13 cellular contexts compared by ENCODE assay signal in genomic region chr19:47330466-47330869, GRCh38. TPM values are rescaled to one million over a fixed set of nuclear protein-coding genes. Genes with fewer than 3 reads are reported as not detected.
DNase-seq lines count a peak whose midpoint lies in the region; ATAC-seq and TF ChIP-seq lines count a peak whose summit lies in the region.
"Had no signal": no experiment of that assay in that cellular context is flagged by ENCODE, and none has a peak within 500 bp of the region (broad histone marks: within the 10 kb centered on the region; RNA-seq: fewer than 3 reads in every experiment).

No MANE protein-coding gene starts in this region.

- H3K27ac ChIP-seq in GM23338 (ENCODE audit: low read depth) (no peak overlapping the region), left ventricle myocardium inferior (replicated peaks) (peak overlapping the region; percentile 67)

- H3K4me2 ChIP-seq in GM23338: no peak overlapping the region; the same call in 1 of the 2 replicates

- no peaks in the 10 kb centered on the region for H3K36me3 Mint-ChIP-seq in GM23338 (ENCODE audit: low read depth)

- H3K27me3 Mint-ChIP-seq in GM23338 (ENCODE audit: insufficient read depth, low read depth, poor library complexity): peaks cover 7% of the 10 kb centered on the region

- TF ChIP-seq POLR2A in erythroblast (IDR thresholded peaks at IDR 0.05; ENCODE audit: low read length): no peak

- no peaks in the 10 kb centered on the region for H3K9me3 ChIP-seq in adipocyte (ENCODE audit: control insufficient read depth, low read length)
- H3K9me3 ChIP-seq in left ventricle myocardium inferior (replicated peaks): no peaks in the 10 kb centered on the region

- intact Hi-C loops in left ventricle myocardium inferior (cut with micrococcal nuclease): no loop called here

- no peaks in the 10 kb centered on the region for H3K27me3 ChIP-seq in GM23338 (ENCODE audit: insufficient read depth)
- H3K27me3 ChIP-seq in adipocyte (replicated peaks; ENCODE audit: control insufficient read depth, insufficient read depth, low read length): peaks cover 4% of the 10 kb centered on the region
- H3K27me3 ChIP-seq in left ventricle myocardium inferior (ENCODE audit: low read depth): peaks cover 51% of the 10 kb centered on the region

- ATAC-seq in GM23338: no peak
- ATAC-seq in GM21526 (IDR thresholded peaks at IDR 0.05; ENCODE audit: low FRiP score, unreplicated experiment): no peak
- ATAC-seq: activated CD4-positive, alpha-beta T cell treated with anti-CD3 and anti-CD28 coated beads for 36 hours; Panc1 had no signal

- H3K4me3 Mint-ChIP-seq in GM23338: no peak overlapping the region
- H3K4me3 Mint-ChIP-seq: activated CD4-positive, alpha-beta T cell treated with anti-CD3 and anti-CD28 coated beads for 36 hours had no signal

- H3F3A ChIP-seq in GM23338 (replicated peaks; ENCODE audit: low read depth): 0 out of 2 replicates have a peak, but pooled peaks cover 3% of the 10 kb centered on the region

- H3K4me1 ChIP-seq in GM23338 (ENCODE audit: insufficient read depth) (no peaks in the 10 kb centered on the region), adipocyte (ENCODE audit: control insufficient read depth, insufficient read depth, low read length) (peaks cover 7% of the 10 kb centered on the region), left ventricle myocardium inferior (no peaks in the 10 kb centered on the region)

- no peaks in the 10 kb centered on the region for H3K4me1 Mint-ChIP-seq in GM23338
- H3K4me1 Mint-ChIP-seq: activated CD4-positive, alpha-beta T cell treated with anti-CD3 and anti-CD28 coated beads for 36 hours had no signal

- no peak overlapping the region for H3K9ac ChIP-seq in adipocyte (ENCODE audit: low read length)

- H3K27ac Mint-ChIP-seq in GM23338: no peak overlapping the region
- H3K27ac Mint-ChIP-seq: activated CD4-positive, alpha-beta T cell treated with anti-CD3 and anti-CD28 coated beads for 36 hours had no signal

- H2AFZ ChIP-seq in GM23338: peak overlapping the region; percentile 93

- no peak for TF ChIP-seq CTCF in GM23338 (conservative IDR thresholded peaks at IDR 0.05; ENCODE audit: low read depth in 2 of 2)
- no peak for TF ChIP-seq CTCF in left ventricle myocardium inferior (IDR thresholded peaks at IDR 0.05; ENCODE audit: borderline replicate concordance)
- no peak for TF ChIP-seq CTCF in retinal pigment epithelial cell (conservative IDR thresholded peaks at IDR 0.05; ENCODE audit: low read depth, low read length)

- H3K4me3 ChIP-seq in GM23338 (no peak overlapping the region), adipocyte (ENCODE audit: low read length) (no peak overlapping the region), left ventricle myocardium inferior (peak overlapping the region; percentile 41), retinal pigment epithelial cell (ENCODE audit: low read length) (no peak overlapping the region)

- H4K20me1 ChIP-seq in GM23338 (replicated peaks; ENCODE audit: insufficient read depth): no peaks in the 10 kb centered on the region

- H3K9me2 ChIP-seq in GM23338 (ENCODE audit: insufficient read depth): no peaks in the 10 kb centered on the region

- H3K79me2 ChIP-seq in GM23338 (replicated peaks; ENCODE audit: insufficient read depth): no peaks in the 10 kb centered on the region

- H3K9me3 Mint-ChIP-seq in GM23338: no peaks in the 10 kb centered on the region

- H3K36me3 ChIP-seq in GM23338 (ENCODE audit: insufficient read depth): no peaks in the 10 kb centered on the region
- H3K36me3 ChIP-seq in adipocyte (ENCODE audit: control insufficient read depth, insufficient read depth, low read length, severe bottlenecking): no peaks in the 10 kb centered on the region
- no peaks in the 10 kb centered on the region for H3K36me3 ChIP-seq in left ventricle myocardium inferior

- DNase-seq in GM23338 (ENCODE audit: low spot score): no peak
- peak; percentile 23 for DNase-seq in adipocyte (ENCODE audit: low read depth)
- no peak for DNase-seq in left ventricle myocardium inferior
- peak; percentile 40 for DNase-seq in retinal pigment epithelial cell (ENCODE audit: low read depth)
- DNase-seq in NCI-H1417 treated with DMSO at 0.1 percent for 48 hours (lab: John Stamatoyannopoulos, UW): no peak
- no peak for DNase-seq in activated CD4-positive, alpha-beta T cell treated with anti-CD3 and anti-CD28 coated beads, Interleukin-2, amount 50 U/mL, for 1 hour
- DNase-seq in erythroblast (lab: John Stamatoyannopoulos, UW): no peak
- DNase-seq: activated CD4-positive, alpha-beta T cell treated with anti-CD3 and anti-CD28 coated beads for 36 hours; amniotic stem cell; NCI-H146; stimulated activated CD4-positive, alpha-beta T cell treated with anti-CD3 and anti-CD28 coated beads, Interleukin-4, amount 100 ng/mL, for 1 hour had no signal

TF ChIP-seq in GM23338, 12 proteins besides CTCF, POLR2A, EP300 and RAD21:
- TF ChIP-seq POLR2AphosphoS5 (IDR thresholded peaks at IDR 0.05; ENCODE audit: low read depth) (no peak), ZNF331 (CRISPR knock-in tag; IDR thresholded peaks at IDR 0.05; ENCODE audit: low read depth) (no peak), ZNF114 (CRISPR knock-in tag; IDR thresholded peaks at IDR 0.05) (no peak), JUNB (IDR thresholded peaks at IDR 0.05; ENCODE audit: unreplicated experiment) (no peak)
TF ChIP-seq in GM23338: peak in this region for 0.

RNA-seq across cellular contexts. Expression of gene C5AR2, which starts 1.5 kb away (rescaled TPM):
- total RNA-seq in GM23338 (2014; rRNA removed; shearing (Covaris generic)): 0.28 TPM in 1 of 2 replicates, not detected in the other
- not detected in 2 replicates for polyA plus RNA-seq in GM23338 (2016; fragmentation: Nextera tagmentation; extraction: Ambion mirVana)
- total RNA-seq in left ventricle myocardium inferior: 0.38 TPM
- total RNA-seq: activated CD4-positive, alpha-beta T cell treated with anti-CD3 and anti-CD28 coated beads for 36 hours had no signal

RNA-seq across cellular contexts. Expression of gene DHX34, which starts 18.6 kb away (rescaled TPM):
- 42.8 and 50.1 TPM in 2 replicates for total RNA-seq in GM23338 (2014; rRNA removed; shearing (Covaris generic))
- polyA plus RNA-seq in GM23338 (2016; fragmentation: Nextera tagmentation; extraction: Ambion mirVana): 16.3 and 16.7 TPM in 2 replicates
- total RNA-seq in left ventricle myocardium inferior: 8.1 TPM

RNA-seq across cellular contexts. Expression of gene C5AR1, which starts 20.8 kb away (rescaled TPM):
- 0.58 TPM in 1 of 2 replicates, not detected in the other for total RNA-seq in GM23338 (2014; rRNA removed; shearing (Covaris generic))
- 0.08 TPM in 1 of 2 replicates, not detected in the other for polyA plus RNA-seq in GM23338 (2016; fragmentation: Nextera tagmentation; extraction: Ambion mirVana)
- total RNA-seq in left ventricle myocardium inferior: 3.9 TPM

RNA-seq across cellular contexts. Expression of gene INAFM1, which starts 55.8 kb away (rescaled TPM):
- 1.7 and 2.9 TPM in 2 replicates for total RNA-seq in GM23338 (2014; rRNA removed; shearing (Covaris generic))
- 10.2 and 12.7 TPM in 2 replicates for polyA plus RNA-seq in GM23338 (2016; fragmentation: Nextera tagmentation; extraction: Ambion mirVana)
- total RNA-seq in left ventricle myocardium inferior: 12.2 TPM

Comparison
In these comparisons a context has a peak if more than half of its experiments do, and no peak if none do; other contexts are left out.
1. DNase-seq: peak in adipocyte (single experiment) and retinal pigment epithelial cell (single experiment); none in GM23338 (single experiment), left ventricle myocardium inferior (single experiment), NCI-H1417 treated with DMSO at 0.1 percent for 48 hours (single experiment), activated CD4-positive, alpha-beta T cell treated with anti-CD3 and anti-CD28 coated beads, Interleukin-2, amount 50 U/mL, for 1 hour (single experiment) and erythroblast (0 of 2).